In genomic region chr7:3437467-3437866, GRCh38 we compare ENCODE assay signal across 32 cellular contexts.
DNase-seq lines count a peak whose midpoint lies in the region; ATAC-seq and TF ChIP-seq lines count a peak whose summit lies in the region.
"Had no signal": no experiment of that assay in that cellular context is flagged by ENCODE, and none has a peak within 500 bp of the region (broad histone marks: within the 10 kb centered on the region; RNA-seq: fewer than 3 reads in every experiment).

No MANE protein-coding gene starts in this region.

- no peaks in the 10 kb centered on the region for H3K36me3 ChIP-seq in ACC112 (ENCODE audit: insufficient read depth, low read length)
- no peaks in the 10 kb centered on the region for H3K36me3 ChIP-seq in PC-3 (ENCODE audit: low read depth, low read length)
- no peaks in the 10 kb centered on the region for H3K36me3 ChIP-seq in brain microvascular endothelial cell (replicated peaks)
- no peaks in the 10 kb centered on the region for H3K36me3 ChIP-seq in tibial nerve
- H3K36me3 ChIP-seq: lower lobe of right lung, spleen, uterus had no signal

- H3K27ac Mint-ChIP-seq in osteocyte (ENCODE audit: unreplicated experiment): peak overlapping the region; percentile 79
- H3K27ac Mint-ChIP-seq in activated CD8-positive, alpha-beta T cell treated with anti-CD3 and anti-CD28 coated beads, Interleukin-2, amount 10 ng/mL, durations not matched to agents 7 days and 5 days: no peak overlapping the region
- H3K27ac Mint-ChIP-seq: activated CD8-positive, alpha-beta memory T cell treated with anti-CD3 and anti-CD28 coated beads, Interleukin-2, amount 10 ng/mL, durations not matched to agents 7 days and 5 days; activated naive CD8-positive, alpha-beta T cell treated with anti-CD3 and anti-CD28 coated beads, Interleukin-2, amount 50 U/mL, for 24 hours; CD8-positive, alpha-beta memory T cell; natural killer cell treated with Interleukin-12 subunit alpha and Interleukin-12 subunit beta and Interleukin-15 and Interleukin-18, amount 100 ng/mL, for 72 hours; stimulated activated naive CD8-positive, alpha-beta T cell treated with anti-CD3 and anti-CD28 coated beads, Interleukin-15, Interleukin-2, amounts not matched to agents 100 ng/mL and 50 ng/mL, for 24 hours; T-helper 1 cell treated with Interleukin-12 subunit alpha and Interleukin-12 subunit beta and Interleukin-4 antibody, amounts not matched to agents 30 μg/mL and 1 μg/mL, for 36 hours had no signal

- peaks cover 55% of the 10 kb centered on the region for H3K4me1 Mint-ChIP-seq in osteocyte (ENCODE audit: unreplicated experiment)
- no peaks in the 10 kb centered on the region for H3K4me1 Mint-ChIP-seq in activated CD8-positive, alpha-beta T cell treated with anti-CD3 and anti-CD28 coated beads, Interleukin-2, amount 10 ng/mL, durations not matched to agents 7 days and 5 days (ENCODE audit: low read depth)
- H3K4me1 Mint-ChIP-seq: activated CD8-positive, alpha-beta memory T cell treated with anti-CD3 and anti-CD28 coated beads, Interleukin-2, amount 10 ng/mL, durations not matched to agents 7 days and 5 days; activated naive CD8-positive, alpha-beta T cell treated with anti-CD3 and anti-CD28 coated beads, Interleukin-2, amount 50 U/mL, for 24 hours; CD8-positive, alpha-beta memory T cell had no signal

- H3K27ac ChIP-seq in ACC112 (ENCODE audit: low read depth, low read length) (peak overlapping the region; percentile 65; the same call in 1 of the 2 replicates), PC-3 (ENCODE audit: low read length) (no peak overlapping the region; the same call in 1 of the 2 replicates), brain microvascular endothelial cell (peak overlapping the region; percentile 62), tibial nerve (no peak overlapping the region)
- H3K27ac ChIP-seq: lower lobe of right lung, spleen, testis, uterus had no signal

- no peak for TF ChIP-seq POLR2A in tibial nerve (IDR thresholded peaks at IDR 0.05)

- WGBS in tibial nerve, 2 donors: 72 to 76% methylated on average over 6 of the region's 6 CpGs

- no peak overlapping the region for H3K9ac ChIP-seq in PC-3 (ENCODE audit: low read length)

- no peaks in the 10 kb centered on the region for H3K27me3 Mint-ChIP-seq in osteocyte (ENCODE audit: unreplicated experiment)
- no peaks in the 10 kb centered on the region for H3K27me3 Mint-ChIP-seq in activated CD8-positive, alpha-beta T cell treated with anti-CD3 and anti-CD28 coated beads, Interleukin-2, amount 10 ng/mL, durations not matched to agents 7 days and 5 days (ENCODE audit: low read depth)
- H3K27me3 Mint-ChIP-seq: stimulated activated naive CD8-positive, alpha-beta T cell treated with anti-CD3 and anti-CD28 coated beads, Interleukin-15, Interleukin-2, amounts not matched to agents 100 ng/mL and 50 ng/mL, for 24 hours had no signal

- H4K20me1 ChIP-seq in PC-3 (ENCODE audit: low read length): no peaks in the 10 kb centered on the region

- H3K4me1 ChIP-seq in ACC112 (ENCODE audit: control insufficient read depth, insufficient read depth, low read length, unreplicated experiment) (peaks cover 3% of the 10 kb centered on the region), PC-3 (ENCODE audit: insufficient read depth, low read length) (peaks cover 34% of the 10 kb centered on the region), tibial nerve (peaks cover 0 to 4% (median 0%) of the 10 kb centered on the region in 4 donors)
- H3K4me1 ChIP-seq: lower lobe of right lung, testis, uterus had no signal

- peak overlapping the region; percentile 46 for H3K4me3 Mint-ChIP-seq in osteocyte (ENCODE audit: unreplicated experiment)
- no peak overlapping the region for H3K4me3 Mint-ChIP-seq in activated CD8-positive, alpha-beta T cell treated with anti-CD3 and anti-CD28 coated beads, Interleukin-2, amount 10 ng/mL, durations not matched to agents 7 days and 5 days
- H3K4me3 Mint-ChIP-seq: activated CD8-positive, alpha-beta memory T cell treated with anti-CD3 and anti-CD28 coated beads, Interleukin-2, amount 10 ng/mL, durations not matched to agents 7 days and 5 days; activated naive CD8-positive, alpha-beta T cell treated with anti-CD3 and anti-CD28 coated beads, Interleukin-2, amount 50 U/mL, for 24 hours; CD8-positive, alpha-beta memory T cell; natural killer cell treated with Interleukin-12 subunit alpha and Interleukin-12 subunit beta and Interleukin-15 and Interleukin-18, amount 100 ng/mL, for 72 hours; stimulated activated naive CD8-positive, alpha-beta T cell treated with anti-CD3 and anti-CD28 coated beads, Interleukin-15, Interleukin-2, amounts not matched to agents 100 ng/mL and 50 ng/mL, for 24 hours; T-helper 1 cell treated with Interleukin-12 subunit alpha and Interleukin-12 subunit beta and Interleukin-4 antibody, amounts not matched to agents 30 μg/mL and 1 μg/mL, for 36 hours had no signal

- CTCF ChIA-PET in PC-3 (lab: Charles Lee): interaction anchor here (0.5 to 0.6 kb wide), 2 partner anchors 122 to 128 kb away, joined by 3 to 6 read pairs; no protein-coding TSS in a partner anchor
- CTCF ChIA-PET in activated CD8-positive, alpha-beta T cell treated with anti-CD3 and anti-CD28 coated beads, Interleukin-2, amount 10 ng/mL, durations not matched to agents 7 days and 5 days (lab: Charles Lee): no interaction called here

- H3K9me3 ChIP-seq in PC-3 (ENCODE audit: low read length): no peaks in the 10 kb centered on the region
- H3K9me3 ChIP-seq in tibial nerve: no peaks in the 10 kb centered on the region
- H3K9me3 ChIP-seq: lower lobe of right lung, spleen, testis, uterus had no signal

- no peaks in the 10 kb centered on the region for H3K9me3 Mint-ChIP-seq in osteocyte (ENCODE audit: unreplicated experiment)
- no peaks in the 10 kb centered on the region for H3K9me3 Mint-ChIP-seq in activated CD8-positive, alpha-beta T cell treated with anti-CD3 and anti-CD28 coated beads, Interleukin-2, amount 10 ng/mL, durations not matched to agents 7 days and 5 days (ENCODE audit: insufficient read depth)
- H3K9me3 Mint-ChIP-seq: activated naive CD8-positive, alpha-beta T cell treated with anti-CD3 and anti-CD28 coated beads, Interleukin-2, amount 50 U/mL, for 24 hours; CD8-positive, alpha-beta memory T cell; natural killer cell treated with Interleukin-12 subunit alpha and Interleukin-12 subunit beta and Interleukin-15 and Interleukin-18, amount 100 ng/mL, for 72 hours; stimulated activated naive CD8-positive, alpha-beta T cell treated with anti-CD3 and anti-CD28 coated beads, Interleukin-15, Interleukin-2, amounts not matched to agents 100 ng/mL and 50 ng/mL, for 24 hours; T-helper 1 cell treated with Interleukin-12 subunit alpha and Interleukin-12 subunit beta and Interleukin-4 antibody, amounts not matched to agents 30 μg/mL and 1 μg/mL, for 36 hours had no signal

- intact Hi-C loops in PC-3 (cut with micrococcal nuclease): loop anchor here (5.0 kb wide), 1 partner anchor 135 kb away; the partner anchor contains the start of gene SDK1

- H3K27me3 ChIP-seq in ACC112 (ENCODE audit: insufficient read depth, low read length): no peaks in the 10 kb centered on the region
- H3K27me3 ChIP-seq in PC-3 (ENCODE audit: low read length): no peaks in the 10 kb centered on the region
- H3K27me3 ChIP-seq in brain microvascular endothelial cell (replicated peaks): no peaks in the 10 kb centered on the region
- H3K27me3 ChIP-seq in tibial nerve: no peaks in the 10 kb centered on the region
- H3K27me3 ChIP-seq: spleen, testis, uterus had no signal

- H3K9me2 ChIP-seq in PC-3 (replicated peaks; ENCODE audit: low read length): no peaks in the 10 kb centered on the region

- BruUV-seq in PC-3 (replicated peaks; lab: Mats Ljungman, UMichigan): no TSS peak

- DNase-seq in PC-3 (no peak), brain microvascular endothelial cell (no peak), osteocyte (ENCODE audit: extremely low spot score, unreplicated experiment) (no peak), tibial nerve (ENCODE audit: low spot score in 2 of 2) (no peak), pons (ENCODE audit: low spot score) (no peak)
- DNase-seq in activated CD4-positive, alpha-beta T cell treated with anti-CD3 and anti-CD28 coated beads, Interleukin-2, amount 50 U/mL, for 1 hour: no peak
- DNase-seq in activated CD8-positive, alpha-beta T cell treated with anti-CD3 and anti-CD28 coated beads, Interleukin-2, amount 10 ng/mL, durations not matched to agents 7 days and 5 days: no peak
- DNase-seq: ACHN; activated CD4-positive, CD25-positive, alpha-beta regulatory T cell; activated CD8-positive, alpha-beta memory T cell treated with anti-CD3 and anti-CD28 coated beads, Interleukin-2, amount 10 ng/mL, durations not matched to agents 7 days and 5 days; activated naive CD4-positive, alpha-beta T cell; activated naive CD8-positive, alpha-beta T cell treated with anti-CD3 and anti-CD28 coated beads, Interleukin-2, amount 50 U/mL, for 24 hours; activated T-cell treated with anti-CD3 and anti-CD28 coated beads, Interleukin-2, amount 50 U/mL, for 48 hours; CD8-positive, alpha-beta memory T cell; cerebellar nuclear complex; DMS 273 treated with DMSO at 0.1 percent for 48 hours; EL; lower lobe of right lung; NCI-H1417 treated with DMSO at 0.1 percent for 48 hours; NCI-H2029 treated with DMSO at 0.1 percent for 48 hours; NCI-H2227 treated with DMSO at 0.1 percent for 48 hours; NCI-H774; RPMI8226; spleen; stimulated activated CD4-positive, alpha-beta T cell treated with anti-CD3 and anti-CD28 coated beads, Interleukin-2, amount 100 ng/mL, for 24 hours; testis; uterus had no signal

- no peak for TF ChIP-seq CTCF in PC-3 (conservative IDR thresholded peaks at IDR 0.05; ENCODE audit: low read depth, low read length)
- no peak for TF ChIP-seq CTCF in brain microvascular endothelial cell (IDR thresholded peaks at IDR 0.05; ENCODE audit: low read depth, low read length, missing control alignments)
- no peak for TF ChIP-seq CTCF in osteocyte (IDR thresholded peaks at IDR 0.05)
- TF ChIP-seq CTCF in tibial nerve (IDR thresholded peaks at IDR 0.05): no peak

- H2AFZ ChIP-seq in ACC112 (ENCODE audit: low read length, unreplicated experiment) (no peak overlapping the region), PC-3 (ENCODE audit: low read length) (peak overlapping the region; percentile 7; the same call in 1 of the 2 replicates)

- no peaks in the 10 kb centered on the region for H3K36me3 Mint-ChIP-seq in osteocyte (ENCODE audit: unreplicated experiment)
- H3K36me3 Mint-ChIP-seq in activated CD8-positive, alpha-beta T cell treated with anti-CD3 and anti-CD28 coated beads, Interleukin-2, amount 10 ng/mL, durations not matched to agents 7 days and 5 days (ENCODE audit: low read depth): no peaks in the 10 kb centered on the region
- H3K36me3 Mint-ChIP-seq: activated CD8-positive, alpha-beta memory T cell treated with anti-CD3 and anti-CD28 coated beads, Interleukin-2, amount 10 ng/mL, durations not matched to agents 7 days and 5 days; CD8-positive, alpha-beta memory T cell; natural killer cell treated with Interleukin-12 subunit alpha and Interleukin-12 subunit beta and Interleukin-15 and Interleukin-18, amount 100 ng/mL, for 72 hours had no signal

- ATAC-seq in PC-3: peak; percentile 8; the same call in 1 of the 2 replicates
- no peak for ATAC-seq in activated CD8-positive, alpha-beta T cell treated with anti-CD3 and anti-CD28 coated beads, Interleukin-2, amount 10 ng/mL, durations not matched to agents 7 days and 5 days
- ATAC-seq: activated CD8-positive, alpha-beta memory T cell treated with anti-CD3 and anti-CD28 coated beads, Interleukin-2, amount 10 ng/mL, durations not matched to agents 7 days and 5 days; activated naive CD8-positive, alpha-beta T cell treated with anti-CD3 and anti-CD28 coated beads, Interleukin-2, amount 50 U/mL, for 24 hours; lower lobe of right lung; natural killer cell treated with Interleukin-12 subunit alpha and Interleukin-12 subunit beta and Interleukin-15 and Interleukin-18, amount 100 ng/mL, for 72 hours had no signal

- in situ Hi-C loops in brain microvascular endothelial cell (cut with HindIII; ENCODE audit: low pct_ligation_motif_present, low sequenced_read_pairs): no loop called here

- TF ChIP-seq EP300 in tibial nerve (IDR thresholded peaks at IDR 0.05): no peak

- peak overlapping the region; percentile 72 for H3K4me2 ChIP-seq in PC-3 (ENCODE audit: low read length)

- H3K79me2 ChIP-seq in ACC112 (ENCODE audit: control insufficient read depth, insufficient read depth, low read length, unreplicated experiment) (peaks cover 3% of the 10 kb centered on the region), PC-3 (ENCODE audit: low read length) (no peaks in the 10 kb centered on the region)

- H3K4me3 ChIP-seq in ACC112 (ENCODE audit: low read depth, low read length) (peak overlapping the region; percentile 68), PC-3 (ENCODE audit: low read length) (peak overlapping the region; percentile 57), brain microvascular endothelial cell (ENCODE audit: low read depth, low read length) (no peak overlapping the region), tibial nerve (no peak overlapping the region)
- H3K4me3 ChIP-seq: lower lobe of right lung, SK-N-MC, spleen, testis, uterus had no signal

- H3F3A ChIP-seq in PC-3 (ENCODE audit: low read length, unreplicated experiment): no peaks in the 10 kb centered on the region

- POLR2A ChIA-PET in PC-3 (lab: Charles Lee; ENCODE audit: unreplicated experiment): no interaction called here
- POLR2A ChIA-PET in activated CD8-positive, alpha-beta T cell treated with anti-CD3 and anti-CD28 coated beads, Interleukin-2, amount 10 ng/mL, durations not matched to agents 7 days and 5 days (lab: Charles Lee): no interaction called here

Comparison
In these comparisons a context has a peak if more than half of its experiments do, and no peak if none do; other contexts are left out.
1. H3K27ac ChIP-seq: peak in ACC112 (single experiment) and brain microvascular endothelial cell (single experiment); none in PC-3 (single experiment) and tibial nerve (0 of 4).
2. H3K4me3 ChIP-seq: peak in ACC112 (single experiment) and PC-3 (single experiment); none in brain microvascular endothelial cell (single experiment) and tibial nerve (0 of 4).